In the genomic region with DNA sequence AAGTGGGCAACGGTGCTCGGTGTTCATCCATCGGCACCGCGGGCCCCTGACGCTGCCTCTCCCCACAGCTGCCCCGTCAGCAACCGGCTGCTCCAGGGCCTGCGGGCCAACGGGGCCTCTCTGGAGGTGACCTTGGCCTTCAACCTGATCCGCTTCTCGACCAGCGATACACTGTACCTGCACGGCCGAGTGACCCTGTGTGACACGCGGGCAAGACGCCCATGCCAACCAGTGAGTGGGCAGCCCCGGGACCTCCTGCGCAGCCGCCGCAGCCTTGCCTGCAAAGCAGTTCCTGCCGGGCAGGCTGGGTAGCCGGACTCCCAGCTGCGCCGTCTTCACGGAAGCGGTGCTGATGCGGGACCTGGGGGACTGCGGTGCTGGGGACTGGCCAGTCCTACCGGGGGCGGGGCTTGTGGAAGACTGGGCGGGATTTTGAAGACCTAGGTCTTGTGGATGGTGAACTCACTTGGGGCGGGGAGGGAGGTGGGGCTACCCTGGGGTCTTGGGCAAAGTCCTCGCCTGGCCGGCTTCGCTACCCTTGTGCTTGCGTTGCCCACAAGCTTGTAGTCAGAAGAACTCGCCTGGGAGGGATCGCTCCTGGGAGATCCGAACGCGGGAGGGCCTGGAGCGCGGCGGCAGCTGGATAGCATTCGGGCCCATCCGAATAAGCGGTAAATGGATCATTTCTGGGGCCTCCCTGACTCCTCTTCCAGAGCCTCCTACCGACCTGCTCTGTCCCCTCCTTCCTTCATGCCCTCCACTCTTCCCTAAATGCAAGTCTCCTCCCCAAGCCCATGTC, we compare ENCODE assay signal across 8 cellular contexts.
DNase-seq lines count a peak whose midpoint lies in the region; ATAC-seq lines count a peak whose summit lies in the region.

No MANE protein-coding gene starts in this region.

- H3K36me3 Mint-ChIP-seq in effector memory CD8-positive, alpha-beta T cell (ENCODE audit: insufficient read depth), result no peaks in the 10 kb centered on the region
- H3K36me3 Mint-ChIP-seq in memory B cell, result no peaks in the 10 kb centered on the region

- no peak overlapping the region for H3K27ac Mint-ChIP-seq in effector memory CD8-positive, alpha-beta T cell
- H3K27ac Mint-ChIP-seq in memory B cell, result no peak overlapping the region

- ATAC-seq in effector memory CD8-positive, alpha-beta T cell (replicated peaks), result peak; percentile 78
- peak; percentile 53 for ATAC-seq in memory B cell (ENCODE audit: low read depth)

- H3K4me3 Mint-ChIP-seq in effector memory CD8-positive, alpha-beta T cell, result peak overlapping the region; percentile 44 to 51
- H3K4me3 Mint-ChIP-seq in memory B cell, result peak overlapping the region; percentile 59

- peak; percentile 74 for DNase-seq in activated CD8-positive, alpha-beta memory T cell treated with anti-CD3 and anti-CD28 coated beads for 24 hours
- DNase-seq in effector memory CD8-positive, alpha-beta T cell, result peak in 1 of 3 experiments; percentile 12
- DNase-seq in memory B cell (ENCODE audit: low spot score in 2 of 2), result peak in 1 of 2 donors; percentile 22
- peak; percentile 21 for DNase-seq in stimulated activated CD8-positive, alpha-beta memory T cell treated with anti-CD3 and anti-CD28 coated beads, Interleukin-12 subunit alpha, Interleukin-12 subunit beta, amount 100 ng/mL, for 4 hours (ENCODE audit: low read depth)
- no peak for DNase-seq in dedifferentiated amniotic fluid mesenchymal stem cell (ENCODE audit: extremely low spot score)
- no peak for DNase-seq in NCI-H2171 treated with DMSO at 0.1 percent for 48 hours (lab: John Stamatoyannopoulos, UW)
- DNase-seq in RPMI8226, result no peak

- peaks cover 6 to 8% of the 10 kb centered on the region in 2 donors for H3K4me1 Mint-ChIP-seq in effector memory CD8-positive, alpha-beta T cell (ENCODE audit: low read depth in 2 of 2)
- H3K4me1 Mint-ChIP-seq in memory B cell, result peaks cover 9% of the 10 kb centered on the region

- H3K4me3 ChIP-seq in GM08714 (ENCODE audit: low read length), result peak overlapping the region; percentile 34; the same call in 1 of the 2 replicates

- H3K9me3 Mint-ChIP-seq in effector memory CD8-positive, alpha-beta T cell, result no peaks in the 10 kb centered on the region
- H3K9me3 Mint-ChIP-seq in memory B cell, result no peaks in the 10 kb centered on the region

- H3K27me3 Mint-ChIP-seq in effector memory CD8-positive, alpha-beta T cell, result peaks cover 20 to 58% of the 10 kb centered on the region in 2 donors
- peaks cover 14% of the 10 kb centered on the region for H3K27me3 Mint-ChIP-seq in memory B cell

Comparison
In these comparisons a context has a peak if more than half of its experiments do, and no peak if none do; other contexts are left out.
1. DNase-seq: peak in activated CD8-positive, alpha-beta memory T cell treated with anti-CD3 and anti-CD28 coated beads for 24 hours (single experiment) and stimulated activated CD8-positive, alpha-beta memory T cell treated with anti-CD3 and anti-CD28 coated beads, Interleukin-12 subunit alpha, Interleukin-12 subunit beta, amount 100 ng/mL, for 4 hours (single experiment); none in dedifferentiated amniotic fluid mesenchymal stem cell (single experiment), NCI-H2171 treated with DMSO at 0.1 percent for 48 hours (single experiment) and RPMI8226 (single experiment).